ENCODE assay signal across 8 cellular contexts in the genomic region with DNA sequence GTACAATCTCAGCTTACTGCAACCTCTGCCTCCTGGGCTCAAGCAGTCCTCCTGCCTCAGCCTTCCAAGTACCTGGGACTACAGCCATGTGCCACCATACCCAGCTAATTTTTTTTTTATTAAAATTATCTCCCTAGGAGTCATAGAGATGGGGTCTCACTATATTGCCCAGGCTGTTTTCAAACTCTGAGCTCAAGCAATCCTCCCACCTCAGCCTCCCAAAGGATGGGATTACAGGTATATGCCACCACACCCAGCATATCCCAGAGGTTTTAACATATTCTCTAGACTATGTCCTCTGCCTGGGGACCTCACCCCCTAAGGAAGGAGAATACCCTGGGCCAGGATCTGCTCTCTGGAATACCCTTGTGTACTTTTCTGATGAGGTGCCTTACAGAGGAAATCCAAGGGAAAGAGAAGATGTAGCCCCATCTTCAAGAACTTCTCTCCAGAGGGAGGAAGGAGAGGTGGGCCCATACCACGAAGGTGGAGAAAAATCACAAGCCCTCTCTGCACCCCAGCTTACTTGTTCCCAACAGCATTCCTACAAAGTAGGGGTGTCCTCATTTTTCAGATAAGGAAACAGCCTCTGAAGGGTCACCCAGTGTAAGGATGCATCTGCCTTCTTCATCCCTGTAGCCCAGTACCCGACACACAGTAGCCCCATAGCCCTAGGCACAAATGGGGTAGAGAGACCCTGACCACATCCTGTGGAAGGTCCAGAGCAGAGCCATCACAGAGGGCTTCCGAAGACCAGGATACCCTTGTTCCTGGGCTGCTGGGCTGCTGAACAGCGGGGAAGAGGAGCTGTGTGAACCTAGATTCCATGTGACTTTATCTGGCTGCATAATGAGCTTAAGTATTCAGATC.
DNase-seq lines count a peak whose midpoint lies in the region; ATAC-seq and TF ChIP-seq lines count a peak whose summit lies in the region.

No MANE protein-coding gene starts in this region.

- H3K9ac ChIP-seq in adipocyte (ENCODE audit: low read length) = no peak overlapping the region

- H3K4me3 ChIP-seq in adipocyte (ENCODE audit: low read length) (peak overlapping the region; percentile 44), mucosa of descending colon (no peak overlapping the region)

- H3K27me3 ChIP-seq in adipocyte (replicated peaks; ENCODE audit: control insufficient read depth, insufficient read depth, low read length) = no peaks in the 10 kb centered on the region

- ATAC-seq in GM18861 (IDR thresholded peaks at IDR 0.05; ENCODE audit: unreplicated experiment) (peak; percentile 8), HG02759 (IDR thresholded peaks at IDR 0.05; ENCODE audit: unreplicated experiment) (peak; percentile 19), omental fat pad (ENCODE audit: low FRiP score) (peak; percentile 2), mucosa of descending colon (no peak)

- H3K4me1 ChIP-seq in adipocyte (ENCODE audit: control insufficient read depth, insufficient read depth, low read length) (peaks cover 48% of the 10 kb centered on the region), mucosa of descending colon (ENCODE audit: low read depth) (peaks cover 20% of the 10 kb centered on the region)

- H3K36me3 ChIP-seq in adipocyte (ENCODE audit: control insufficient read depth, insufficient read depth, low read length, severe bottlenecking) = no peaks in the 10 kb centered on the region
- H3K36me3 ChIP-seq in mucosa of descending colon (ENCODE audit: low read depth) = no peaks in the 10 kb centered on the region

- no peaks in the 10 kb centered on the region for H3K9me3 ChIP-seq in adipocyte (ENCODE audit: control insufficient read depth, low read length)
- H3K9me3 ChIP-seq in mucosa of descending colon = no peaks in the 10 kb centered on the region

- TF ChIP-seq CTCF in omental fat pad (IDR thresholded peaks at IDR 0.05) (no peak), mucosa of descending colon (IDR thresholded peaks at IDR 0.05) (no peak)

- intact Hi-C loops in mucosa of descending colon (cut with DNase I, micrococcal nuclease) = no loop called here

- no peak for DNase-seq in adipocyte (ENCODE audit: low read depth)
- no peak for DNase-seq in omental fat pad (ENCODE audit: low spot score)
- DNase-seq in NCI-H2107 treated with DMSO at 0.1 percent for 48 hours (lab: John Stamatoyannopoulos, UW; ENCODE audit: unreplicated experiment) = no peak
- DNase-seq in ureter (ENCODE audit: low spot score) = no peak
- no peak for DNase-seq in mucosa of descending colon
- DNase-seq in hypothalamus (lab: John Stamatoyannopoulos, UW) = no peak
